ENCODE assay signal across 14 cellular contexts in genomic region chr12:92439397-92439779, GRCh38.
DNase-seq lines count a peak whose midpoint lies in the region; ATAC-seq, FAIRE-seq and TF ChIP-seq lines count a peak whose summit lies in the region.
"Had no signal": no experiment of that assay in that cellular context is flagged by ENCODE, and none has a peak within 500 bp of the region (broad histone marks: within the 10 kb centered on the region; RNA-seq: fewer than 3 reads in every experiment).

No MANE protein-coding gene starts in this region.

- no peak for TF ChIP-seq EP300 in HepG2 (IDR thresholded peaks at IDR 0.05; ENCODE audit: low read depth in 2 of 2, low read length in 2 of 2)
- no peak for TF ChIP-seq EP300 in HepG2 (CRISPR knock-in tag; IDR thresholded peaks at IDR 0.05; ENCODE audit: borderline replicate concordance)

- H4K20me1 ChIP-seq in HepG2 (ENCODE audit: insufficient read depth, low read length): no peaks in the 10 kb centered on the region

- TF ChIP-seq RAD21 in HepG2 (CRISPR knock-in tag; IDR thresholded peaks at IDR 0.05): no peak

- peaks cover 31% of the 10 kb centered on the region for H3K4me1 Mint-ChIP-seq in activated CD8-positive, alpha-beta T cell treated with anti-CD3 and anti-CD28 coated beads for 36 hours (ENCODE audit: low read depth)

- no peak overlapping the region for H2AFZ ChIP-seq in HepG2 (ENCODE audit: low read length)
- H2AFZ ChIP-seq: PC-9 had no signal

- no peak overlapping the region for H3K27ac Mint-ChIP-seq in activated CD8-positive, alpha-beta T cell treated with anti-CD3 and anti-CD28 coated beads for 36 hours

- H3K27me3 Mint-ChIP-seq in activated CD8-positive, alpha-beta T cell treated with anti-CD3 and anti-CD28 coated beads for 36 hours: no peaks in the 10 kb centered on the region

- no peaks in the 10 kb centered on the region for H3K36me3 Mint-ChIP-seq in activated CD8-positive, alpha-beta T cell treated with anti-CD3 and anti-CD28 coated beads for 36 hours (ENCODE audit: low read depth)

- H3K9ac ChIP-seq in HepG2 (ENCODE audit: insufficient read depth, low read depth, low read length): no peak overlapping the region
- peak overlapping the region; percentile 65 for H3K9ac ChIP-seq in adipocyte (ENCODE audit: low read length)
- H3K9ac ChIP-seq: KMS-11 had no signal

- CTCF ChIA-PET in HepG2 (lab: Yijun Ruan, JAX; ENCODE audit: low intra/inter-chr PET ratio, low total read pairs): no interaction called here
- CTCF ChIA-PET in activated CD8-positive, alpha-beta T cell treated with anti-CD3 and anti-CD28 coated beads for 36 hours (lab: Charles Lee): no interaction called here

- FAIRE-seq in HepG2 (lab: Jason Lieb, UNC): no peak

- no TSS peak for BruUV-seq in HepG2 (replicated peaks; lab: Mats Ljungman, UMichigan)

- POLR2A ChIA-PET in HepG2 (lab: Yijun Ruan, JAX): no interaction called here
- POLR2A ChIA-PET in activated CD8-positive, alpha-beta T cell treated with anti-CD3 and anti-CD28 coated beads for 36 hours (lab: Charles Lee): no interaction called here

- H3K9me3 Mint-ChIP-seq in activated CD8-positive, alpha-beta T cell treated with anti-CD3 and anti-CD28 coated beads for 36 hours: no peaks in the 10 kb centered on the region

- in situ Hi-C loops in HepG2 (cut with HindIII; ENCODE audit: extremely low pct_ligation_motif_present, low pct_unique_long_range_greater_than_20kb): no loop called here

- H3K9me3 ChIP-seq in right lobe of liver (no peaks in the 10 kb centered on the region), HepG2 (ENCODE audit: low read length) (no peaks in the 10 kb centered on the region), adipocyte (ENCODE audit: control insufficient read depth, low read length) (no peaks in the 10 kb centered on the region), left ventricle myocardium inferior (replicated peaks) (no peaks in the 10 kb centered on the region), uterus (no peaks in the 10 kb centered on the region)
- H3K9me3 ChIP-seq: body of pancreas had no signal

- no peak overlapping the region for H3K4me2 ChIP-seq in HepG2 (ENCODE audit: low read depth, low read length)
- H3K4me2 ChIP-seq: KMS-11, PC-9 had no signal

- TF ChIP-seq POLR2A in right lobe of liver (IDR thresholded peaks at IDR 0.05) (no peak), HepG2 (IDR thresholded peaks at IDR 0.05; ENCODE audit: insufficient read depth in 1 of 2, low read depth in 2 of 2, low read length in 2 of 2) (no peak), uterus (IDR thresholded peaks at IDR 0.05) (no peak)

- H3K4me3 ChIP-seq in right lobe of liver: no peak overlapping the region
- H3K4me3 ChIP-seq in HepG2 (replicated peaks in 1 of 3; ENCODE audit: insufficient read depth in 1 of 3, low read depth in 2 of 3, low read length in 3 of 3): no peak overlapping the region
- peak overlapping the region; percentile 17 for H3K4me3 ChIP-seq in adipocyte (ENCODE audit: low read length)
- no peak overlapping the region for H3K4me3 ChIP-seq in left ventricle myocardium inferior
- no peak overlapping the region for H3K4me3 ChIP-seq in uterus
- H3K4me3 ChIP-seq: body of pancreas, PC-9 had no signal

- no peaks in the 10 kb centered on the region for H3K4me1 ChIP-seq in right lobe of liver
- no peaks in the 10 kb centered on the region for H3K4me1 ChIP-seq in HepG2 (ENCODE audit: insufficient read depth, low read length)
- peaks cover 45% of the 10 kb centered on the region for H3K4me1 ChIP-seq in adipocyte (ENCODE audit: control insufficient read depth, insufficient read depth, low read length)
- peaks cover 42% of the 10 kb centered on the region for H3K4me1 ChIP-seq in left ventricle myocardium inferior
- H3K4me1 ChIP-seq in uterus: no peaks in the 10 kb centered on the region
- H3K4me1 ChIP-seq: body of pancreas had no signal

- no peak for TF ChIP-seq CTCF in right lobe of liver (IDR thresholded peaks at IDR 0.05)
- TF ChIP-seq CTCF in HepG2 (CRISPR knock-in tag; IDR thresholded peaks at IDR 0.05): no peak
- TF ChIP-seq CTCF in left ventricle myocardium inferior (IDR thresholded peaks at IDR 0.05; ENCODE audit: borderline replicate concordance): no peak
- no peak for TF ChIP-seq CTCF in uterus (IDR thresholded peaks at IDR 0.05)
- no peak for TF ChIP-seq CTCF in activated CD8-positive, alpha-beta T cell treated with anti-CD3 and anti-CD28 coated beads for 36 hours (IDR thresholded peaks at IDR 0.05)

- WGBS in right lobe of liver (ENCODE audit: insufficient coverage, low coverage, low lambda C conversion rate, missing lambda C conversion rate): 56% methylated on average over 1 of the region's 1 CpG
- 6% methylated on average over 1 of the region's 1 CpG for whole genome bisulfite sequencing in HepG2 (ENCODE audit: low lambda C conversion rate)

- ATAC-seq in right lobe of liver (peak in 3 of 4 donors; percentile 52 to 92 (median 65)), HepG2 (no peak), left colon (no peak)
- ATAC-seq in activated CD8-positive, alpha-beta T cell treated with anti-CD3 and anti-CD28 coated beads for 36 hours: no peak
- ATAC-seq: body of pancreas had no signal

- H3K79me2 ChIP-seq in HepG2 (ENCODE audit: insufficient read depth, low read length): no peaks in the 10 kb centered on the region

- DNase-seq in right lobe of liver (no peak), HepG2 (ENCODE audit: low spot score) (no peak), adipocyte (ENCODE audit: low read depth) (peak; percentile 88), left ventricle myocardium inferior (no peak), uterus (peak; percentile 49 to 77), DMS 273 (lab: John Stamatoyannopoulos, UW; ENCODE audit: unreplicated experiment) (no peak), left colon (no peak)
- DNase-seq in activated CD8-positive, alpha-beta T cell treated with anti-CD3 and anti-CD28 coated beads for 36 hours: no peak
- DNase-seq: activated CD4-positive, alpha-beta T cell treated with anti-CD3 and anti-CD28 coated beads for 48 hours; body of pancreas; Calu3 had no signal

- intact Hi-C loops in right lobe of liver (cut with DNase I) (no loop called here), HepG2 (cut with micrococcal nuclease; ENCODE audit: unreplicated experiment) (no loop called here), left ventricle myocardium inferior (cut with micrococcal nuclease) (no loop called here), uterus (cut with DNase I; ENCODE audit: low total_unique reads) (no loop called here), left colon (cut with DNase I, micrococcal nuclease) (no loop called here)
- intact Hi-C loops in activated CD8-positive, alpha-beta T cell treated with anti-CD3 and anti-CD28 coated beads for 36 hours (cut with micrococcal nuclease): no loop called here

- no peak overlapping the region for H3K4me3 Mint-ChIP-seq in activated CD8-positive, alpha-beta T cell treated with anti-CD3 and anti-CD28 coated beads for 36 hours
- H3K4me3 Mint-ChIP-seq: neural crest cell had no signal

- no peaks in the 10 kb centered on the region for H3K36me3 ChIP-seq in right lobe of liver
- H3K36me3 ChIP-seq in HepG2 (replicated peaks in 1 of 2; ENCODE audit: control insufficient read depth in 1 of 2, insufficient read depth in 2 of 2, low read length in 2 of 2): no peaks in the 10 kb centered on the region
- no peaks in the 10 kb centered on the region for H3K36me3 ChIP-seq in adipocyte (ENCODE audit: control insufficient read depth, insufficient read depth, low read length, severe bottlenecking)
- no peaks in the 10 kb centered on the region for H3K36me3 ChIP-seq in left ventricle myocardium inferior
- H3K36me3 ChIP-seq in uterus: no peaks in the 10 kb centered on the region

- H3K27ac ChIP-seq in right lobe of liver (no peak overlapping the region), HepG2 (ENCODE audit: extremely low read length, insufficient read depth, low read length) (no peak overlapping the region), left ventricle myocardium inferior (replicated peaks) (peak overlapping the region; percentile 11), uterus (peak overlapping the region; percentile 54 to 55)
- H3K27ac ChIP-seq: body of pancreas, KMS-11, PC-9 had no signal

- H3K27me3 ChIP-seq in right lobe of liver (no peaks in the 10 kb centered on the region), HepG2 (ENCODE audit: control insufficient read depth in 1 of 2, insufficient read depth in 2 of 2, low read length in 2 of 2) (no peaks in the 10 kb centered on the region), adipocyte (replicated peaks; ENCODE audit: control insufficient read depth, insufficient read depth, low read length) (no peaks in the 10 kb centered on the region), left ventricle myocardium inferior (ENCODE audit: low read depth) (no peaks in the 10 kb centered on the region), uterus (no peaks in the 10 kb centered on the region)
- H3K27me3 ChIP-seq: body of pancreas had no signal

TF ChIP-seq in HepG2, 621 proteins besides CTCF, POLR2A, EP300 and RAD21 (continues in another document):
- TF ChIP-seq ZNF225 (CRISPR knock-in tag; IDR thresholded peaks at IDR 0.05): no peak
- no peak for TF ChIP-seq NCOR1 (IDR thresholded peaks at IDR 0.05; ENCODE audit: borderline replicate concordance, low read length)
- no peak for TF ChIP-seq TFAP4 (IDR thresholded peaks at IDR 0.05; ENCODE audit: borderline replicate concordance, low read depth)
- no peak for TF ChIP-seq ESRRA (CRISPR knock-in tag; IDR thresholded peaks at IDR 0.05; ENCODE audit: low read depth)
- no peak for TF ChIP-seq ZBTB7A (CRISPR knock-in tag; IDR thresholded peaks at IDR 0.05)
- no peak for TF ChIP-seq AKAP8 (CRISPR knock-in tag; IDR thresholded peaks at IDR 0.05)
- TF ChIP-seq HOXA5 (CRISPR knock-in tag; IDR thresholded peaks at IDR 0.05): no peak
- no peak for TF ChIP-seq ZNF563 (CRISPR knock-in tag; IDR thresholded peaks at IDR 0.05)
- TF ChIP-seq MBD4 (IDR thresholded peaks at IDR 0.05; ENCODE audit: borderline replicate concordance, low read length): no peak
- TF ChIP-seq NFATC3 (CRISPR knock-in tag; IDR thresholded peaks at IDR 0.05): no peak
- no peak for TF ChIP-seq NR2F1 (CRISPR knock-in tag; IDR thresholded peaks at IDR 0.05)
- TF ChIP-seq U2AF2 (IDR thresholded peaks at IDR 0.05; ENCODE audit: low read depth, low read length): no peak

Comparison
In these comparisons a context has a peak if more than half of its experiments do, and no peak if none do; other contexts are left out.
1. ATAC-seq: peak in right lobe of liver (3 of 4); none in HepG2 (single experiment), activated CD8-positive, alpha-beta T cell treated with anti-CD3 and anti-CD28 coated beads for 36 hours (single experiment) and left colon (single experiment).
2. DNase-seq: peak in adipocyte (single experiment) and uterus (2 of 2); none in right lobe of liver (0 of 3), HepG2 (single experiment), left ventricle myocardium inferior (single experiment), DMS 273 (single experiment), activated CD8-positive, alpha-beta T cell treated with anti-CD3 and anti-CD28 coated beads for 36 hours (single experiment) and left colon (0 of 2).
3. H3K27ac ChIP-seq: peak in left ventricle myocardium inferior (single experiment) and uterus (2 of 2); none in right lobe of liver (0 of 3) and HepG2 (single experiment).